ENCODE assay signal across 15 cellular contexts in genomic region chr11:12133539-12134238, GRCh38. TPM values are rescaled to one million over a fixed set of nuclear protein-coding genes. Genes with fewer than 3 reads are reported as not detected.
A peak's percentile ranks its signal among the peaks of the same experiment; 100 is the strongest.
DNase-seq lines count a peak whose midpoint lies in the region; ATAC-seq, FAIRE-seq and TF ChIP-seq lines count a peak whose summit lies in the region.
"Had no signal": no experiment of that assay in that cellular context is flagged by ENCODE, and none has a peak within 500 bp of the region (broad histone marks: within the 10 kb centered on the region; RNA-seq: fewer than 3 reads in every experiment).

No MANE protein-coding gene starts in this region.

- H3K9me3 ChIP-seq in Loucy (ENCODE audit: insufficient read depth, low read depth, low read length), result no peaks in the 10 kb centered on the region
- no peaks in the 10 kb centered on the region for H3K9me3 ChIP-seq in uterus
- H3K9me3 ChIP-seq in Karpas-422 (ENCODE audit: low read length), result no peaks in the 10 kb centered on the region

- no peaks in the 10 kb centered on the region for H3K9me3 Mint-ChIP-seq in activated naive CD8-positive, alpha-beta T cell treated with anti-CD3 and anti-CD28 coated beads, Interleukin-2, amount 10 ng/mL, durations not matched to agents 7 days and 5 days
- H3K9me3 Mint-ChIP-seq in activated naive CD8-positive, alpha-beta T cell treated with anti-CD3 and anti-CD28 coated beads for 36 hours, result no peaks in the 10 kb centered on the region
- H3K9me3 Mint-ChIP-seq in chondrocyte (ENCODE audit: low read depth), result no peaks in the 10 kb centered on the region

- H3K79me2 ChIP-seq in Loucy (ENCODE audit: insufficient read depth, low read length) (no peaks in the 10 kb centered on the region), Karpas-422 (ENCODE audit: low read length) (no peaks in the 10 kb centered on the region)

- peak overlapping the region; percentile 83 for H3K27ac Mint-ChIP-seq in activated naive CD8-positive, alpha-beta T cell treated with anti-CD3 and anti-CD28 coated beads, Interleukin-2, amount 10 ng/mL, durations not matched to agents 7 days and 5 days
- H3K27ac Mint-ChIP-seq in activated naive CD8-positive, alpha-beta T cell treated with anti-CD3 and anti-CD28 coated beads for 36 hours, result no peak overlapping the region
- H3K27ac Mint-ChIP-seq in chondrocyte (ENCODE audit: unreplicated experiment), result peak overlapping the region; percentile 82

- H3K4me1 ChIP-seq in Loucy (ENCODE audit: insufficient read depth, low read length, poor library complexity, severe bottlenecking), result peaks cover 14% of the 10 kb centered on the region
- H3K4me1 ChIP-seq in uterus, result peaks cover 8 to 10% of the 10 kb centered on the region in 2 donors
- H3K4me1 ChIP-seq in Karpas-422 (ENCODE audit: low read length), result no peaks in the 10 kb centered on the region

- peak overlapping the region; percentile 89 to 95 for H3K27ac ChIP-seq in uterus
- no peak overlapping the region for H3K27ac ChIP-seq in Karpas-422 (ENCODE audit: low read length)

- DNase-seq in activated naive CD8-positive, alpha-beta T cell treated with anti-CD3 and anti-CD28 coated beads, Interleukin-2, amount 10 ng/mL, durations not matched to agents 7 days and 5 days, result no peak
- DNase-seq in activated naive CD8-positive, alpha-beta T cell treated with anti-CD3 and anti-CD28 coated beads for 36 hours, result no peak
- DNase-seq in chondrocyte (ENCODE audit: low spot score), result no peak
- DNase-seq in uterus, result no peak
- DNase-seq in NCI-H69 (lab: John Stamatoyannopoulos, UW), result no peak
- DNase-seq in Karpas-422, result no peak
- no peak for DNase-seq in frontal cortex (ENCODE audit: low spot score in 2 of 2)
- DNase-seq: NCI-H1092 treated with DMSO at 0.1 percent for 48 hours, NCI-H446 had no signal

- H3K36me3 Mint-ChIP-seq in activated naive CD8-positive, alpha-beta T cell treated with anti-CD3 and anti-CD28 coated beads, Interleukin-2, amount 10 ng/mL, durations not matched to agents 7 days and 5 days, result peaks cover 1% of the 10 kb centered on the region
- no peaks in the 10 kb centered on the region for H3K36me3 Mint-ChIP-seq in activated naive CD8-positive, alpha-beta T cell treated with anti-CD3 and anti-CD28 coated beads for 36 hours
- peaks cover 17% of the 10 kb centered on the region for H3K36me3 Mint-ChIP-seq in chondrocyte (ENCODE audit: low read depth)
- H3K36me3 Mint-ChIP-seq: brain had no signal

- H3K36me3 ChIP-seq in Loucy (ENCODE audit: insufficient read depth, low read length) (no peaks in the 10 kb centered on the region), uterus (no peaks in the 10 kb centered on the region), Karpas-422 (ENCODE audit: insufficient read depth, low read length) (no peaks in the 10 kb centered on the region)

- peaks cover 20% of the 10 kb centered on the region for H3K4me1 Mint-ChIP-seq in activated naive CD8-positive, alpha-beta T cell treated with anti-CD3 and anti-CD28 coated beads, Interleukin-2, amount 10 ng/mL, durations not matched to agents 7 days and 5 days
- peaks cover 26% of the 10 kb centered on the region for H3K4me1 Mint-ChIP-seq in activated naive CD8-positive, alpha-beta T cell treated with anti-CD3 and anti-CD28 coated beads for 36 hours
- peaks cover 48% of the 10 kb centered on the region for H3K4me1 Mint-ChIP-seq in chondrocyte (ENCODE audit: low read depth)

- H3K27me3 ChIP-seq in Loucy (ENCODE audit: insufficient read depth, low read length, poor library complexity, severe bottlenecking), result no peaks in the 10 kb centered on the region
- no peaks in the 10 kb centered on the region for H3K27me3 ChIP-seq in uterus
- H3K27me3 ChIP-seq in Karpas-422 (ENCODE audit: low read length), result no peaks in the 10 kb centered on the region

- H3K4me3 ChIP-seq in Loucy (ENCODE audit: low read length, poor library complexity, severe bottlenecking), result no peak overlapping the region
- no peak overlapping the region for H3K4me3 ChIP-seq in uterus
- H3K4me3 ChIP-seq in Karpas-422 (ENCODE audit: low read length), result no peak overlapping the region
- H3K4me3 ChIP-seq: skin epidermis had no signal

- peak overlapping the region; percentile 16 for H3K4me2 ChIP-seq in Loucy (ENCODE audit: low read depth, low read length, poor library complexity, severe bottlenecking)
- H3K4me2 ChIP-seq in Karpas-422 (ENCODE audit: low read depth, low read length, poor library complexity, severe bottlenecking), result no peak overlapping the region

- ATAC-seq in activated naive CD8-positive, alpha-beta T cell treated with anti-CD3 and anti-CD28 coated beads, Interleukin-2, amount 10 ng/mL, durations not matched to agents 7 days and 5 days (ENCODE audit: low read depth), result peak; percentile 33

- no peaks in the 10 kb centered on the region for H4K20me1 ChIP-seq in Loucy (ENCODE audit: insufficient read depth, low read length, poor library complexity, severe bottlenecking)
- no peaks in the 10 kb centered on the region for H4K20me1 ChIP-seq in Karpas-422 (ENCODE audit: insufficient read depth, low read depth, low read length)

- H2AFZ ChIP-seq in Loucy (ENCODE audit: low read length), result peak overlapping the region; percentile 50
- no peak overlapping the region for H2AFZ ChIP-seq in Karpas-422 (ENCODE audit: low read length)

- H3K9me2 ChIP-seq in Loucy (replicated peaks; ENCODE audit: low read depth, low read length), result no peaks in the 10 kb centered on the region
- no peaks in the 10 kb centered on the region for H3K9me2 ChIP-seq in Karpas-422 (replicated peaks; ENCODE audit: insufficient read depth, low read length)

- POLR2A ChIA-PET in activated naive CD8-positive, alpha-beta T cell treated with anti-CD3 and anti-CD28 coated beads, Interleukin-2, amount 10 ng/mL, durations not matched to agents 7 days and 5 days (lab: Charles Lee), result interaction anchor here (0.7 to 1.6 kb wide), 7 partner anchors 9 to 46 kb away, joined by 3 to 4 read pairs (median 3); partner anchors contain the start of gene MICAL2

- H3F3A ChIP-seq in Loucy (ENCODE audit: low read depth), result no peaks in the 10 kb centered on the region

- H3K9ac ChIP-seq in Loucy (ENCODE audit: low read depth, low read length, poor library complexity, severe bottlenecking) (no peak overlapping the region), Karpas-422 (ENCODE audit: low read length) (no peak overlapping the region)

- no peaks in the 10 kb centered on the region for H3K27me3 Mint-ChIP-seq in activated naive CD8-positive, alpha-beta T cell treated with anti-CD3 and anti-CD28 coated beads, Interleukin-2, amount 10 ng/mL, durations not matched to agents 7 days and 5 days
- no peaks in the 10 kb centered on the region for H3K27me3 Mint-ChIP-seq in activated naive CD8-positive, alpha-beta T cell treated with anti-CD3 and anti-CD28 coated beads for 36 hours
- H3K27me3 Mint-ChIP-seq in chondrocyte (ENCODE audit: low read depth), result no peaks in the 10 kb centered on the region
- H3K27me3 Mint-ChIP-seq: brain had no signal

- H3K4me3 Mint-ChIP-seq in activated naive CD8-positive, alpha-beta T cell treated with anti-CD3 and anti-CD28 coated beads, Interleukin-2, amount 10 ng/mL, durations not matched to agents 7 days and 5 days, result peak overlapping the region; percentile 36
- no peak overlapping the region for H3K4me3 Mint-ChIP-seq in activated naive CD8-positive, alpha-beta T cell treated with anti-CD3 and anti-CD28 coated beads for 36 hours
- H3K4me3 Mint-ChIP-seq in chondrocyte (ENCODE audit: unreplicated experiment), result no peak overlapping the region
- H3K4me3 Mint-ChIP-seq: brain had no signal

- TF ChIP-seq POLR2A in uterus (IDR thresholded peaks at IDR 0.05), result no peak

- intact Hi-C loops in uterus (cut with DNase I; ENCODE audit: low total_unique reads), result no loop called here

- no peak for FAIRE-seq in frontal cortex (lab: Jason Lieb, UNC)
- FAIRE-seq: endometrium, islet of Langerhans had no signal

- TF ChIP-seq CTCF in Loucy (conservative IDR thresholded peaks at IDR 0.05; ENCODE audit: low read length) (no peak), chondrocyte (IDR thresholded peaks at IDR 0.05) (no peak), uterus (IDR thresholded peaks at IDR 0.05) (no peak)

RNA-seq across cellular contexts. Expression of gene MICAL2, which starts 23.3 kb away (rescaled TPM):
- total RNA-seq in activated naive CD8-positive, alpha-beta T cell treated with anti-CD3 and anti-CD28 coated beads, Interleukin-2, amount 10 ng/mL, durations not matched to agents 7 days and 5 days, result 10 to 100 TPM; 36.9 to 42.6 TPM
- total RNA-seq in activated naive CD8-positive, alpha-beta T cell treated with anti-CD3 and anti-CD28 coated beads for 36 hours, result 10 to 100 TPM; 54.4 to 59.7 TPM
- 296 to 393 TPM (median 372 TPM) in 3 replicates for total RNA-seq in chondrocyte
- 100 to 1,000 TPM in 1 of 4 donors, 10 to 100 TPM in 3; 29.6 to 139 (median 53.1) TPM for total RNA-seq in uterus
- 0.69 and 0.93 TPM in 2 replicates for total RNA-seq in Karpas-422 (2014; rRNA removed; shearing (Covaris generic); ENCODE audit: low replicate concordance)
- 14.3 TPM for total RNA-seq in frontal cortex
- total RNA-seq: OCI-LY7 had no signal
